Comparison of ENCODE assay signal across 7 cellular contexts in the genomic region with DNA sequence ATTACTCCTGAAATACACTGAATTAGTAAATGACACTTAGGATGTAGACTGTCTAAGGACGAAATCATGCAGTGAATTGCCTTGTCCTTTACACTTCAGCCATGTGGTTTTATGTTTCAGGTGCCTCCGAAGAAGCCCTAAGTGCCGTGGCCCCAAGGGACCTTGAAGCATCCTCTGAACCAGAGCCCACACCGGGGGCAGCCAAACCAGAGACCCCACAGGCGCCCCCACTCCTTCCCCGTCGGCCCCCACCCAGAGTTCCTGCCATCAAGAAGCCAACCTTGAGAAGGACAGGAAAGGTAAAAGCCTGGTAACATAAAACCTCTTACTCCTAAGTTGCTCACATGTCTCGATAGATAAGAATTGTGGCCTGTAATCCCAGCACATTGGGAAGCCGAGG.
"Had no signal": no experiment of that assay in that cellular context is flagged by ENCODE, and none has a peak within 500 bp of the region (broad histone marks: within the 10 kb centered on the region; RNA-seq: fewer than 3 reads in every experiment).

No MANE protein-coding gene starts in this region.

- H3K9me3 Mint-ChIP-seq: H9 had no signal

- H3K4me3 Mint-ChIP-seq: H9 had no signal

- H3K27ac Mint-ChIP-seq: H9 had no signal

- DNase-seq: GM23248, GOT3, H9, HCEC 1CT, IMR-90, KG1 had no signal

- H3K4me1 Mint-ChIP-seq: H9 had no signal

- H3K4me3 ChIP-seq: GM23248, K562 had no signal

- H3K9ac ChIP-seq: GM23248 had no signal

- H3K27ac ChIP-seq: GM23248 had no signal
